In the genomic region with DNA sequence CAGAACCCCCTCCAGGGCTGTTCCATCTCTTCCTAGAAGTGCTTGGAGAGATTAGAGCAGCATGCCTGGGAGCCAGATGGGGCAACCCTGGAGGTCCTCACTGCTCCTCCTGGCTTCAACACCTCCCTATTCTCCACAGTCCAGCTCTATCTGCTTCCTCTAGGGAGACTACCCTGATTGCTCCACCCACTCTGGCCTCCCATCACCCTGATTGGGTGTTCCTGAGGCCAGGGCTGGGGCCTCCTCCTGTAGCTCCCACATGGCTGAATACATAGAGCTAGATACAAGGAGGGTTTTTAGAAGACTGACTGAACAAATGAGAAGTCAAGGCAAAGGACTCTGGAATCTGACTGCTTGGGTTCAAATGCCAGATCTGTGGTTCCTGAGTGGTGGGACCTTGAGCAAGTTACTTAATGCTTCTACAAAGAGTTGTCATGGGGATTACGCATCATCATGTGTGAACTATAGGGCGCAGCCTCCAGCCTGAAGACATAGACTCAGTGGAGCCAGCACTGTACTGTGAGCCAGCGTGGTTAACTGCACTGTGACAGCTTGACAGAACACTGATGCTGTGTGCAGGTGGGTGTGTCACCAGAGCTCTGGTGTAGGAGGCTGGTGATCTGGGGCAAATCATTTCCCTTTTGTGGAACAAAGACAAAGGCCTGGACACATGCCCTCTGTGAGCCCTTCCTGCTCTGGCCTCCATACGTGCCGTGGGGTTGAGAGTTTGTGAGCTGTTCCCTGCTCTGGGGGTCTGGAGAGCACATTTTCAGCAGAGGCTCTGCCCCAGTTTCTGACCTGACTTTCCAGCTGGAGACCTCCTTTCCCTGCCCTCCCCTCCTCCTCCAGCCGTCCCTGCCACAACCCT, we compare ENCODE assay signal across 13 cellular contexts.
DNase-seq lines count a peak whose midpoint lies in the region; ATAC-seq and TF ChIP-seq lines count a peak whose summit lies in the region.
"Had no signal": no experiment of that assay in that cellular context is flagged by ENCODE, and none has a peak within 500 bp of the region (broad histone marks: within the 10 kb centered on the region; RNA-seq: fewer than 3 reads in every experiment).

No MANE protein-coding gene starts in this region.

- H3K4me1 ChIP-seq in right atrium auricular region (peaks cover 0 to 25% of the 10 kb centered on the region in 2 donors), mesodermal cell (ENCODE audit: control insufficient read depth, insufficient read depth, low read length, poor library complexity, severe bottlenecking) (no peaks in the 10 kb centered on the region), prostate gland (replicated peaks) (no peaks in the 10 kb centered on the region)
- H3K4me1 ChIP-seq: gastroesophageal sphincter, left lung had no signal

- ATAC-seq in Right ventricle myocardium inferior (no peak), HG03354 (IDR thresholded peaks at IDR 0.05; ENCODE audit: poor library complexity, severe bottlenecking, unreplicated experiment) (no peak)
- ATAC-seq: gastroesophageal sphincter, left lung had no signal

- no peak overlapping the region for H3K4me3 ChIP-seq in right atrium auricular region
- no peak overlapping the region for H3K4me3 ChIP-seq in mesodermal cell (ENCODE audit: extremely low read depth, insufficient read depth, low read length, poor library complexity, severe bottlenecking)
- no peak overlapping the region for H3K4me3 ChIP-seq in prostate gland
- H3K4me3 ChIP-seq: gastroesophageal sphincter, left lung had no signal

- DNase-seq in right atrium auricular region (ENCODE audit: low spot score) (peak; percentile 34), Right ventricle myocardium inferior (ENCODE audit: missing footprints) (no peak), caudate nucleus (lab: John Stamatoyannopoulos, UW) (peak in 38 of 61 donors; percentile 8 to 89 (median 38)), prostate gland (ENCODE audit: low spot score) (no peak), NCI-H226 (no peak)
- DNase-seq in stimulated activated naive CD4-positive, alpha-beta T cell (lab: John Stamatoyannopoulos, UW): no peak
- DNase-seq: activated CD4-positive, alpha-beta T cell treated with anti-CD3 and anti-CD28 coated beads, Interleukin-2, amount 10 ng/mL, durations not matched to agents 24 days and 14 days; KBM-7; left lung; SW 1271 had no signal

- H3K9me3 ChIP-seq in right atrium auricular region (no peaks in the 10 kb centered on the region), mesodermal cell (ENCODE audit: control insufficient read depth, low read length) (no peaks in the 10 kb centered on the region), prostate gland (no peaks in the 10 kb centered on the region)

- 86 to 92% methylated on average over 4 to 5 of the region's 6 CpGs for WGBS in mesodermal cell (ENCODE audit: insufficient coverage in 2 of 2), 2 experiments
- 84% methylated on average over 6 of the region's 6 CpGs for WGBS in prostate gland

- TF ChIP-seq POLR2A in prostate gland (IDR thresholded peaks at IDR 0.05): no peak

- no peaks in the 10 kb centered on the region for H3K27me3 ChIP-seq in right atrium auricular region
- no peaks in the 10 kb centered on the region for H3K27me3 ChIP-seq in prostate gland (replicated peaks; ENCODE audit: insufficient read depth)
- H3K27me3 ChIP-seq: left lung had no signal

- no peak for TF ChIP-seq CTCF in right atrium auricular region (IDR thresholded peaks at IDR 0.05)
- no peak for TF ChIP-seq CTCF in prostate gland (IDR thresholded peaks at IDR 0.05)

- H3K36me3 ChIP-seq in right atrium auricular region (peaks cover 55% of the 10 kb centered on the region), mesodermal cell (ENCODE audit: control insufficient read depth, insufficient read depth, low read length) (no peaks in the 10 kb centered on the region), prostate gland (no peaks in the 10 kb centered on the region)
- H3K36me3 ChIP-seq: gastroesophageal sphincter, left lung had no signal

- intact Hi-C loops in Right ventricle myocardium inferior (cut with DNase I) (no loop called here), prostate gland (cut with DNase I) (no loop called here)

- peak overlapping the region in 1 of 2 donors; percentile 48 for H3K27ac ChIP-seq in right atrium auricular region
- H3K27ac ChIP-seq in caudate nucleus (ENCODE audit: low read depth, low read length): no peak overlapping the region
- H3K27ac ChIP-seq in mesodermal cell (ENCODE audit: low read depth, low read length, severe bottlenecking): peak overlapping the region; percentile 5
- no peak overlapping the region for H3K27ac ChIP-seq in prostate gland
- H3K27ac ChIP-seq: gastroesophageal sphincter, left lung had no signal

Comparison
In these comparisons a context has a peak if more than half of its experiments do, and no peak if none do; other contexts are left out.
1. DNase-seq: peak in right atrium auricular region (single experiment) and caudate nucleus (38 of 61); none in Right ventricle myocardium inferior (single experiment), stimulated activated naive CD4-positive, alpha-beta T cell (0 of 6), prostate gland (single experiment) and NCI-H226 (single experiment).